Comparison of ENCODE assay signal across 8 cellular contexts in genomic region chr17:17141860-17142552, GRCh38.
DNase-seq lines count a peak whose midpoint lies in the region; ATAC-seq and TF ChIP-seq lines count a peak whose summit lies in the region.

No MANE protein-coding gene starts in this region.

- H3K4me1 Mint-ChIP-seq in activated T-helper 2 cell treated with anti-CD3 and anti-CD28 coated beads, Interferon-gamma antibody, Interleukin-2, Interleukin-4, amounts not matched to agents 10 μg/mL and 5 μg/mL and 100 μg/mL, durations not matched to agents 14 hours and 24 hours and 36 hours (ENCODE audit: low read depth) = peaks cover 5% of the 10 kb centered on the region

- DNase-seq in G401 (ENCODE audit: low spot score) = peak; percentile 80
- DNase-seq in NCI-H2227 (lab: John Stamatoyannopoulos, UW; ENCODE audit: unreplicated experiment) = peak; percentile 60
- DNase-seq in activated T-helper 2 cell treated with anti-CD3 and anti-CD28 coated beads, Interferon-gamma antibody, Interleukin-2, Interleukin-4, amounts not matched to agents 10 μg/mL and 5 μg/mL and 100 μg/mL, durations not matched to agents 14 hours and 24 hours and 36 hours (ENCODE audit: low spot score) = no peak
- peak; percentile 67 for DNase-seq in fibroblast of pulmonary artery (ENCODE audit: low read depth)
- DNase-seq in osteoblast (ENCODE audit: insufficient read length, low spot score, missing footprints) = peak; percentile 90
- DNase-seq in GM19240 (ENCODE audit: insufficient read length, low spot score) = no peak
- DNase-seq in kidney glomerular epithelial cell (lab: John Stamatoyannopoulos, UW) = no peak

- peaks cover 14% of the 10 kb centered on the region for H3K79me2 ChIP-seq in osteoblast (ENCODE audit: insufficient read depth, low read length)

- no peaks in the 10 kb centered on the region for H3K9me3 ChIP-seq in osteoblast (ENCODE audit: low read depth, low read length)

- no peaks in the 10 kb centered on the region for H3K27me3 ChIP-seq in osteoblast (ENCODE audit: insufficient read depth, low read length)

- H3K36me3 ChIP-seq in osteoblast (ENCODE audit: insufficient read depth, low read length) = peaks cover 89% of the 10 kb centered on the region

- H3K4me3 ChIP-seq in fibroblast of pulmonary artery (replicated peaks; ENCODE audit: low read depth, low read length) = no peak overlapping the region
- H3K4me3 ChIP-seq in osteoblast (ENCODE audit: insufficient read depth, low read length) = no peak overlapping the region

- H3K27ac Mint-ChIP-seq in activated T-helper 2 cell treated with anti-CD3 and anti-CD28 coated beads, Interferon-gamma antibody, Interleukin-2, Interleukin-4, amounts not matched to agents 10 μg/mL and 5 μg/mL and 100 μg/mL, durations not matched to agents 14 hours and 24 hours and 36 hours = peak overlapping the region; percentile 19

- TF ChIP-seq CTCF in fibroblast of pulmonary artery (IDR thresholded peaks at IDR 0.05; ENCODE audit: low read length, missing control alignments) = peak; percentile 91
- TF ChIP-seq CTCF in osteoblast (IDR thresholded peaks at IDR 0.05; ENCODE audit: extremely low read depth, low read depth, low read length) = peak; percentile 94

- H4K20me1 ChIP-seq in osteoblast (ENCODE audit: insufficient read depth, low read length) = peaks cover 53% of the 10 kb centered on the region

- H3K4me3 Mint-ChIP-seq in activated T-helper 2 cell treated with anti-CD3 and anti-CD28 coated beads, Interferon-gamma antibody, Interleukin-2, Interleukin-4, amounts not matched to agents 10 μg/mL and 5 μg/mL and 100 μg/mL, durations not matched to agents 14 hours and 24 hours and 36 hours (ENCODE audit: low read depth) = no peak overlapping the region

- no peak overlapping the region for H3K27ac ChIP-seq in osteoblast (ENCODE audit: low read depth, low read length)

- H3K36me3 Mint-ChIP-seq in activated T-helper 2 cell treated with anti-CD3 and anti-CD28 coated beads, Interferon-gamma antibody, Interleukin-2, Interleukin-4, amounts not matched to agents 10 μg/mL and 5 μg/mL and 100 μg/mL, durations not matched to agents 14 hours and 24 hours and 36 hours (ENCODE audit: low read depth) = peaks cover 28% of the 10 kb centered on the region

- intact Hi-C loops in activated T-helper 2 cell treated with anti-CD3 and anti-CD28 coated beads, Interferon-gamma antibody, Interleukin-2, Interleukin-4, amounts not matched to agents 10 μg/mL and 5 μg/mL and 100 μg/mL, durations not matched to agents 14 hours and 24 hours and 36 hours (cut with micrococcal nuclease) = no loop called here

- no peak overlapping the region for H3K4me2 ChIP-seq in osteoblast (ENCODE audit: insufficient read depth, low read length)

- no peaks in the 10 kb centered on the region for H3K27me3 Mint-ChIP-seq in activated T-helper 2 cell treated with anti-CD3 and anti-CD28 coated beads, Interferon-gamma antibody, Interleukin-2, Interleukin-4, amounts not matched to agents 10 μg/mL and 5 μg/mL and 100 μg/mL, durations not matched to agents 14 hours and 24 hours and 36 hours (ENCODE audit: low read depth)

- H3K9me3 Mint-ChIP-seq in activated T-helper 2 cell treated with anti-CD3 and anti-CD28 coated beads, Interferon-gamma antibody, Interleukin-2, Interleukin-4, amounts not matched to agents 10 μg/mL and 5 μg/mL and 100 μg/mL, durations not matched to agents 14 hours and 24 hours and 36 hours = no peaks in the 10 kb centered on the region

- no peak overlapping the region for H2AFZ ChIP-seq in osteoblast (ENCODE audit: low read length)

- no peak for ATAC-seq in HG02571 (IDR thresholded peaks at IDR 0.05; ENCODE audit: unreplicated experiment)

- peaks cover 16% of the 10 kb centered on the region for H3K4me1 ChIP-seq in osteoblast (ENCODE audit: insufficient read depth, low read length)

- in situ Hi-C loops in G401 (cut with HindIII; ENCODE audit: low sequenced_read_pairs) = no loop called here

Comparison
In these comparisons a context has a peak if more than half of its experiments do, and no peak if none do; other contexts are left out.
1. DNase-seq: peak in G401 (single experiment), NCI-H2227 (single experiment), fibroblast of pulmonary artery (single experiment) and osteoblast (single experiment); none in activated T-helper 2 cell treated with anti-CD3 and anti-CD28 coated beads, Interferon-gamma antibody, Interleukin-2, Interleukin-4, amounts not matched to agents 10 μg/mL and 5 μg/mL and 100 μg/mL, durations not matched to agents 14 hours and 24 hours and 36 hours (single experiment), GM19240 (single experiment) and kidney glomerular epithelial cell (single experiment).